In the genomic region with DNA sequence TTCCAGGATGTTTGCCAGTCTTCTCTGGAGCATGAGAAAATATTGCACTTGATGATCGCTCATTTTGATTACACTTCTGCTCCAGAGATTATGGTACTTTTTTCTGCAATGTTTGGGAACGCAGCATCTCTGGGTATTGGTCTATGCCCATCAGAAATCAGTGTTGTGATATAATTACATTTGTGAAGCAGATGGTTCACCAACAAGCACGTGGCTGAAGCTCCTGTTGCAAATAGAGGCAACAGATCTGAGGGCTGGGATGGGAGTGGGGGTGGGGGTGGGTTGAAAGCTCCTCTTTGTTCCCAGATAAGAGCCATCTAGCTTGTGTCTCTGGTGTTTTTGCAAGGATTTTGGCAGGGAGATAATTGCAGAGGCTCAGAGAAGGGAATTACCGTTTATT, we compare ENCODE assay signal across 27 cellular contexts.
"Had no signal": no experiment of that assay in that cellular context is flagged by ENCODE, and none has a peak within 500 bp of the region (broad histone marks: within the 10 kb centered on the region; RNA-seq: fewer than 3 reads in every experiment).

No MANE protein-coding gene starts in this region.

- H3K4me2 ChIP-seq: neural progenitor cell had no signal

- H3K9me3 ChIP-seq: colonic mucosa, right lobe of liver, testis, tibial artery had no signal

- H3K9me3 Mint-ChIP-seq: dendritic cell treated with granulocyte-macrophage colony-stimulating factor and Interleukin-4, amounts not matched to agents 40 ng/mL and 50 ng/mL, for 4 days; endodermal cell; nephron; neural progenitor cell; type B pancreatic cell had no signal

- H3K4me3 ChIP-seq: colonic mucosa, left lung, neural progenitor cell, right lobe of liver, testis, tibial artery had no signal

- DNase-seq: colonic mucosa; effector CD8-positive, alpha-beta T cell; endodermal cell; foreskin fibroblast; hypothalamus; left cardiac atrium; left lung; mesenchymal stem cell; midbrain; naive thymus-derived CD4-positive, alpha-beta T cell; right lobe of liver; small intestine; stimulated activated CD4-positive, alpha-beta T cell treated with anti-CD3 and anti-CD28 coated beads, Interleukin-2, amount 100 ng/mL, for 24 hours; stimulated activated CD4-positive, alpha-beta T cell treated with anti-CD3 and anti-CD28 coated beads, Interleukin-4, amount 100 ng/mL, for 24 hours; stimulated activated naive CD8-positive, alpha-beta T cell treated with anti-CD3 and anti-CD28 coated beads, Interleukin-15, Interleukin-2, amounts not matched to agents 100 U/mL and 50 U/mL, for 24 hours; substantia nigra; testis; tibial artery had no signal

- H3K27ac Mint-ChIP-seq: dendritic cell treated with granulocyte-macrophage colony-stimulating factor and Interleukin-4, amounts not matched to agents 40 ng/mL and 50 ng/mL, for 4 days; endodermal cell; naive thymus-derived CD4-positive, alpha-beta T cell; nephron; neural progenitor cell; progenitor cell of endocrine pancreas; stimulated activated memory B cell treated with anti-CD40 and anti-IgM and Interleukin-4, amounts not matched to agents 10 μg/mL and 1 μg/mL and 100 μg/mL, for 72 hours; type B pancreatic cell had no signal

- H3K36me3 Mint-ChIP-seq: neural progenitor cell; stimulated activated memory B cell treated with anti-CD40 and anti-IgM and Interleukin-4, amounts not matched to agents 10 μg/mL and 1 μg/mL and 100 μg/mL, for 72 hours; type B pancreatic cell had no signal

- H3K27me3 Mint-ChIP-seq: dendritic cell treated with granulocyte-macrophage colony-stimulating factor and Interleukin-4, amounts not matched to agents 40 ng/mL and 50 ng/mL, for 4 days; stimulated activated memory B cell treated with anti-CD40 and anti-IgM and Interleukin-4, amounts not matched to agents 10 μg/mL and 1 μg/mL and 100 μg/mL, for 72 hours had no signal

- ATAC-seq: esophagus mucosa; left cardiac atrium; left lung; naive thymus-derived CD4-positive, alpha-beta T cell; right lobe of liver; stimulated activated memory B cell treated with anti-CD40 and anti-IgM and Interleukin-4, amounts not matched to agents 10 μg/mL and 1 μg/mL and 100 μg/mL, for 72 hours; stimulated activated naive CD8-positive, alpha-beta T cell treated with anti-CD3 and anti-CD28 coated beads, Interleukin-15, Interleukin-2, amounts not matched to agents 100 U/mL and 50 U/mL, for 24 hours had no signal

- H3K79me2 ChIP-seq: parathyroid adenoma had no signal

- H3K4me3 Mint-ChIP-seq: dendritic cell treated with granulocyte-macrophage colony-stimulating factor and Interleukin-4, amounts not matched to agents 40 ng/mL and 50 ng/mL, for 4 days; endodermal cell; naive thymus-derived CD4-positive, alpha-beta T cell; nephron; neural progenitor cell; stimulated activated memory B cell treated with anti-CD40 and anti-IgM and Interleukin-4, amounts not matched to agents 10 μg/mL and 1 μg/mL and 100 μg/mL, for 72 hours; type B pancreatic cell had no signal

- H3K4me1 Mint-ChIP-seq: naive thymus-derived CD4-positive, alpha-beta T cell; nephron; stimulated activated memory B cell treated with anti-CD40 and anti-IgM and Interleukin-4, amounts not matched to agents 10 μg/mL and 1 μg/mL and 100 μg/mL, for 72 hours had no signal

- H2AFZ ChIP-seq: neural progenitor cell, parathyroid adenoma had no signal

- H3K27ac ChIP-seq: colonic mucosa, epithelial cell of prostate, left lung, neural progenitor cell, parathyroid adenoma, right lobe of liver, testis, tibial artery had no signal

- H3K36me3 ChIP-seq: colonic mucosa, left lung, neural progenitor cell, right lobe of liver, tibial artery had no signal

- H3K27me3 ChIP-seq: colonic mucosa, left lung, neural progenitor cell, right lobe of liver, testis, tibial artery had no signal

- H3K4me1 ChIP-seq: colonic mucosa, left lung, parathyroid adenoma, right lobe of liver, testis, tibial artery had no signal
